Comparison of ENCODE assay signal across 8 cellular contexts in the genomic region with DNA sequence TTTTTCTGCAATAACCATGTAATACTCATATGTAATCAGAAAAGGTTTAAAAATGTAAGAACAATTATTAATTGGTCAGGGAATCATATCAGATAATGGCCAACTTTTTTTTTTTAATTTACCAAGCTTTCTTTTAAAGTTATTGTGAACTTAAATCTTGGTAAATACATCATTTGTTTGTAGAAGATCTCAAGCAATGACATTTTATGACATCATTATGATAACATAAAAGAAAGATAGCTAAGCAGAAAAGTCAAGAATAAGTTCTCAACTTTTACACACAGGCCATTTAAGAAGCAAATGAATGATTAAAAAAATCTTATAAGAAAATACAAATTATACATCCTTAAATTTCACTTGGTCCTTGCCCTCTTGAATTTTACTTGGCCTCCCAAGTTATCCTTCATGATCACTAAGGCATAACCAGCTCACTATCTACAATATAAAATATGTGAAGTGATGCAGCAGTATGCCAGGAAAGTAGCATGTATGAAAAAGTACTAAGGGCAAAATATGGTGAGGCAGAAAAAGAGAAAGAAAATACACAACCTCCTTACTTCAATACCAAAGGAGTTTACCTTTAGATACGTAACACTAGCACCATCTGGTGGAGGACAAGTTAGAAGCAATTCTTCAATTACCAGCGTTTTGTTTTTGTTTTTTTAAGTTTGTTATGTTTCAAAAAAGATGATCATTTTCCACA.
DNase-seq lines count a peak whose midpoint lies in the region; ATAC-seq and TF ChIP-seq lines count a peak whose summit lies in the region.

No MANE protein-coding gene starts in this region.

- BruUV-seq in mammary epithelial cell (replicated peaks; lab: Mats Ljungman, UMichigan): no TSS peak

- H3K27ac Mint-ChIP-seq in activated T-helper 1 cell treated with anti-CD3 and anti-CD28 coated beads, Interleukin-12 subunit alpha, Interleukin-12 subunit beta, Interleukin-2, Interleukin-4 antibody, amounts not matched to agents 30 ng/mL and 10 ng/mL and 1 ng/mL, durations not matched to agents 14 hours and 24 hours and 36 hours: no peak overlapping the region

- H3K4me1 ChIP-seq in mammary epithelial cell (ENCODE audit: insufficient read depth, low read length): no peaks in the 10 kb centered on the region
- no peaks in the 10 kb centered on the region for H3K4me1 ChIP-seq in liver (ENCODE audit: control insufficient read depth in 4 of 4, insufficient read depth in 4 of 4, low read length in 3 of 4)

- intact Hi-C loops in mammary epithelial cell (cut with micrococcal nuclease): loop anchor here (1.0 kb wide), 3 partner anchors 84 to 513 kb away; no protein-coding TSS in a partner anchor
- intact Hi-C loops in activated T-helper 1 cell treated with anti-CD3 and anti-CD28 coated beads, Interleukin-12 subunit alpha, Interleukin-12 subunit beta, Interleukin-2, Interleukin-4 antibody, amounts not matched to agents 30 ng/mL and 10 ng/mL and 1 ng/mL, durations not matched to agents 14 hours and 24 hours and 36 hours (cut with micrococcal nuclease): loop anchor here (1.0 to 10.0 kb wide), 2 partner anchors 320 to 513 kb away; no protein-coding TSS in a partner anchor

- peaks cover 17% of the 10 kb centered on the region for H3K4me1 Mint-ChIP-seq in activated T-helper 1 cell treated with anti-CD3 and anti-CD28 coated beads, Interleukin-12 subunit alpha, Interleukin-12 subunit beta, Interleukin-2, Interleukin-4 antibody, amounts not matched to agents 30 ng/mL and 10 ng/mL and 1 ng/mL, durations not matched to agents 14 hours and 24 hours and 36 hours (ENCODE audit: low read depth)

- H3K79me2 ChIP-seq in mammary epithelial cell (ENCODE audit: insufficient read depth, low read length): no peaks in the 10 kb centered on the region

- dilution Hi-C loops in mammary epithelial cell (cut with HindIII; ENCODE audit: low sequenced_read_pairs): loop anchor here (25.0 kb wide), 1 partner anchor 507 kb away; no protein-coding TSS in a partner anchor

- DNase-seq in DMS 273 treated with DMSO at 0.1 percent for 48 hours (lab: John Stamatoyannopoulos, UW): peak; percentile 20
- peak; percentile 67 for DNase-seq in HS-27A (ENCODE audit: low read depth)
- peak; percentile 77 for DNase-seq in NCI-H69 (lab: John Stamatoyannopoulos, UW)
- peak; percentile 33 for DNase-seq in mammary epithelial cell
- DNase-seq in activated T-helper 1 cell treated with anti-CD3 and anti-CD28 coated beads, Interleukin-12 subunit alpha, Interleukin-12 subunit beta, Interleukin-2, Interleukin-4 antibody, amounts not matched to agents 30 ng/mL and 10 ng/mL and 1 ng/mL, durations not matched to agents 14 hours and 24 hours and 36 hours (ENCODE audit: low spot score): no peak

- H2AFZ ChIP-seq in mammary epithelial cell (ENCODE audit: low read depth, low read length): no peak overlapping the region

- H3K4me3 ChIP-seq in mammary epithelial cell (replicated peaks in 1 of 3; ENCODE audit: insufficient read depth in 1 of 3, low read depth in 2 of 3, low read length in 3 of 3) (no peak overlapping the region), liver (ENCODE audit: low read depth in 1 of 3, low read length in 3 of 3) (no peak overlapping the region)

- no peaks in the 10 kb centered on the region for H3K9me3 Mint-ChIP-seq in activated T-helper 1 cell treated with anti-CD3 and anti-CD28 coated beads, Interleukin-12 subunit alpha, Interleukin-12 subunit beta, Interleukin-2, Interleukin-4 antibody, amounts not matched to agents 30 ng/mL and 10 ng/mL and 1 ng/mL, durations not matched to agents 14 hours and 24 hours and 36 hours

- ATAC-seq in GM18907 (IDR thresholded peaks at IDR 0.05; ENCODE audit: unreplicated experiment): no peak
- ATAC-seq in HG02938 (IDR thresholded peaks at IDR 0.05; ENCODE audit: unreplicated experiment): no peak

- H3K27me3 ChIP-seq in mammary epithelial cell (ENCODE audit: insufficient read depth, low read length): no peaks in the 10 kb centered on the region
- H3K27me3 ChIP-seq in liver (ENCODE audit: control insufficient read depth in 4 of 4, insufficient read depth in 4 of 4, low read length in 3 of 4): no peaks in the 10 kb centered on the region

- H3K9me3 ChIP-seq in mammary epithelial cell (replicated peaks; ENCODE audit: insufficient read depth, low read length) (no peaks in the 10 kb centered on the region), liver (ENCODE audit: control insufficient read depth in 4 of 4, low read length in 3 of 4) (no peaks in the 10 kb centered on the region)

- WGBS in mammary epithelial cell (ENCODE audit: low coverage, missing lambda C conversion rate): 9% methylated on average over 2 of the region's 2 CpGs
- WGBS in liver: 12% methylated on average over 2 of the region's 2 CpGs

- CTCF ChIA-PET in mammary epithelial cell (lab: Charles Lee; ENCODE audit: low non-redundant PET): interaction anchor here (0.7 kb wide), 1 partner anchor 512 kb away, joined by 4 read pairs; no protein-coding TSS in a partner anchor

- peak; percentile 91 to 93 for TF ChIP-seq RAD21 in liver (IDR thresholded peaks at IDR 0.05)

- H3K36me3 ChIP-seq in mammary epithelial cell (ENCODE audit: insufficient read depth, low read length): no peaks in the 10 kb centered on the region
- no peaks in the 10 kb centered on the region for H3K36me3 ChIP-seq in liver (ENCODE audit: control insufficient read depth in 4 of 4, insufficient read depth in 3 of 4, low read depth in 1 of 4, low read length in 3 of 4)

- no peak overlapping the region for H3K4me3 Mint-ChIP-seq in activated T-helper 1 cell treated with anti-CD3 and anti-CD28 coated beads, Interleukin-12 subunit alpha, Interleukin-12 subunit beta, Interleukin-2, Interleukin-4 antibody, amounts not matched to agents 30 ng/mL and 10 ng/mL and 1 ng/mL, durations not matched to agents 14 hours and 24 hours and 36 hours

- H3K4me2 ChIP-seq in mammary epithelial cell (ENCODE audit: insufficient read depth, low read depth, low read length): no peak overlapping the region

- H3K27me3 Mint-ChIP-seq in activated T-helper 1 cell treated with anti-CD3 and anti-CD28 coated beads, Interleukin-12 subunit alpha, Interleukin-12 subunit beta, Interleukin-2, Interleukin-4 antibody, amounts not matched to agents 30 ng/mL and 10 ng/mL and 1 ng/mL, durations not matched to agents 14 hours and 24 hours and 36 hours (ENCODE audit: insufficient read depth): no peaks in the 10 kb centered on the region

- H3K27ac ChIP-seq in mammary epithelial cell (ENCODE audit: insufficient read depth, low read depth, low read length) (no peak overlapping the region), liver (ENCODE audit: low read depth in 1 of 2, low read length in 2 of 2) (no peak overlapping the region)

- in situ Hi-C loops in mammary epithelial cell (cut with MboI; ENCODE audit: low sequenced_read_pairs in 2 of 2): loop anchor here (5.0 kb wide), 1 partner anchor 512 kb away; no protein-coding TSS in a partner anchor

- peaks cover 1% of the 10 kb centered on the region for H3K36me3 Mint-ChIP-seq in activated T-helper 1 cell treated with anti-CD3 and anti-CD28 coated beads, Interleukin-12 subunit alpha, Interleukin-12 subunit beta, Interleukin-2, Interleukin-4 antibody, amounts not matched to agents 30 ng/mL and 10 ng/mL and 1 ng/mL, durations not matched to agents 14 hours and 24 hours and 36 hours (ENCODE audit: low read depth)

- TF ChIP-seq CTCF in mammary epithelial cell (conservative IDR thresholded peaks at IDR 0.05 in 1 of 2, IDR thresholded peaks at IDR 0.05 in 1 of 2; ENCODE audit: extremely low read depth in 1 of 2, insufficient read depth in 1 of 2, low read depth in 1 of 2, low read length in 2 of 2): peak; percentile 76 to 78
- peak; percentile 76 for TF ChIP-seq CTCF in liver (IDR thresholded peaks at IDR 0.05; ENCODE audit: low read depth, low read length, missing input control)

- H4K20me1 ChIP-seq in mammary epithelial cell (ENCODE audit: insufficient read depth, low read length): no peaks in the 10 kb centered on the region

- H3K9ac ChIP-seq in mammary epithelial cell (ENCODE audit: insufficient read depth, low read length): no peak overlapping the region
- no peak overlapping the region for H3K9ac ChIP-seq in liver (ENCODE audit: low read depth in 1 of 2, low read length in 2 of 2)

TF ChIP-seq in liver, 16 proteins besides CTCF, POLR2A, EP300 and RAD21:
- TF ChIP-seq, protein P1, sequence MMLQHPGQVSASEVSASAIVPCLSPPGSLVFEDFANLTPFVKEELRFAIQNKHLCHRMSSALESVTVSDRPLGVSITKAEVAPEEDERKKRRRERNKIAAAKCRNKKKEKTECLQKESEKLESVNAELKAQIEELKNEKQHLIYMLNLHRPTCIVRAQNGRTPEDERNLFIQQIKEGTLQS (IDR thresholded peaks at IDR 0.05): no peak
- TF ChIP-seq JUND (IDR thresholded peaks at IDR 0.05): no peak
